In genomic region chr7:105816270-105816843, GRCh38 we compare ENCODE assay signal across 1 cellular context.
TF ChIP-seq lines count a peak whose summit lies in the region.

No MANE protein-coding gene starts in this region.

TF ChIP-seq in GM23338, 12 proteins besides CTCF, POLR2A, EP300 and RAD21 (continued from another document):
- no peak for TF ChIP-seq ZNF462 (CRISPR knock-in tag; IDR thresholded peaks at IDR 0.05)
- no peak for TF ChIP-seq NANOG (IDR thresholded peaks at IDR 0.05; ENCODE audit: borderline replicate concordance)
- no peak for TF ChIP-seq EZH2phosphoT487 (IDR thresholded peaks at IDR 0.05; ENCODE audit: unreplicated experiment)
- TF ChIP-seq ETS1 (IDR thresholded peaks at IDR 0.05) = no peak
- TF ChIP-seq ZNF331 (CRISPR knock-in tag; IDR thresholded peaks at IDR 0.05; ENCODE audit: low read depth) = no peak
- TF ChIP-seq CREB1 (CRISPR knock-in tag; IDR thresholded peaks at IDR 0.05; ENCODE audit: low read depth) = no peak
- TF ChIP-seq REST (IDR thresholded peaks at IDR 0.05; ENCODE audit: unreplicated experiment) = no peak
- no peak for TF ChIP-seq EZH2 (IDR thresholded peaks at IDR 0.05; ENCODE audit: low read depth, unreplicated experiment)
- no peak for TF ChIP-seq STAT1 (IDR thresholded peaks at IDR 0.05; ENCODE audit: unreplicated experiment)
- no peak for TF ChIP-seq ZNF114 (CRISPR knock-in tag; IDR thresholded peaks at IDR 0.05)
- no peak for TF ChIP-seq POLR2AphosphoS5 (IDR thresholded peaks at IDR 0.05; ENCODE audit: low read depth)
